ENCODE assay signal across 3 cellular contexts in the genomic region with DNA sequence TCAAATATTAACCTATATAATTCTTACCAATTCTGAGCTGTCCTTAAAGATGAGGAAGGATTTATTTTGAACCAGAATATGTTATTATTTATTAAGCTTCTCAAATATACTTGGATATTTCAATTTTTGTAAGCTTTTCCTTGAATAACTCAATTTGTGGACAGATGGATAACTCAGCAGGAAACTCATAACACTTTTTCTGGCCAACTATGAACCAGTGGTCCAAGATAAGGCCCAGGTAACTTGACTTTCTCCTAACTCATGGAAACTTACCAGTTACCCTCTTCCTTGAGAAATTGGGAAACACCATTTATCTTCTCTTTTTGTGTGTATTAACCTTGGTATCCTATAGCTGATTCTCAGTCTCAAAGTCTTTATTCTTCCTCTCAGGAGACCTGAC.
"Had no signal": no experiment of that assay in that cellular context is flagged by ENCODE, and none has a peak within 500 bp of the region (broad histone marks: within the 10 kb centered on the region; RNA-seq: fewer than 3 reads in every experiment).

No MANE protein-coding gene starts in this region.

- H3K4me3 ChIP-seq: GM12878 had no signal

- DNase-seq: GDM1, GF-D8 had no signal

- ATAC-seq: GM12878 had no signal
